Comparison of ENCODE assay signal across 18 cellular contexts in genomic region chr16:519425-519824, GRCh38. TPM values are rescaled to one million over a fixed set of nuclear protein-coding genes. Genes with fewer than 3 reads are reported as not detected.
DNase-seq lines count a peak whose midpoint lies in the region; ATAC-seq, FAIRE-seq and TF ChIP-seq lines count a peak whose summit lies in the region.
"Had no signal": no experiment of that assay in that cellular context is flagged by ENCODE, and none has a peak within 500 bp of the region (broad histone marks: within the 10 kb centered on the region; RNA-seq: fewer than 3 reads in every experiment).

No MANE protein-coding gene starts in this region.

- no peak overlapping the region for H3K14ac ChIP-seq in H1 (ENCODE audit: insufficient read length)
- no peak overlapping the region for H3K14ac ChIP-seq in neuronal stem cell (ENCODE audit: low read length)

- H3K79me1 ChIP-seq in H1 (ENCODE audit: low read depth, low read length): no peaks in the 10 kb centered on the region
- H3K79me1 ChIP-seq in neuronal stem cell (ENCODE audit: low read depth, low read length): peaks cover 11% of the 10 kb centered on the region

- H3K23ac ChIP-seq in H1 (ENCODE audit: insufficient read length): no peak overlapping the region
- H3K23ac ChIP-seq in neuronal stem cell (ENCODE audit: low read depth, low read length, poor library complexity): no peak overlapping the region

- H2BK12ac ChIP-seq in H1 (ENCODE audit: low read depth, low read length) (no peak overlapping the region), neuronal stem cell (ENCODE audit: low read length) (no peak overlapping the region)

- H2BK20ac ChIP-seq in H1 (ENCODE audit: low read length): no peak overlapping the region

- H3K4ac ChIP-seq in H1 (replicated peaks; ENCODE audit: insufficient read length, low read depth, low read length): no peak overlapping the region
- H3K4ac ChIP-seq in neuronal stem cell (ENCODE audit: low read length): no peak overlapping the region

- no peak for FAIRE-seq in HepG2 (lab: Jason Lieb, UNC)
- FAIRE-seq in H1 (lab: Jason Lieb, UNC): no peak
- FAIRE-seq: A549, GM12878 had no signal

- no peak overlapping the region for H4K5ac ChIP-seq in H1 (ENCODE audit: insufficient read length, low read depth, low read length)

- in situ Hi-C loops in HepG2 (cut with HindIII; ENCODE audit: extremely low pct_ligation_motif_present, low pct_unique_long_range_greater_than_20kb): no loop called here

- peak in 1 of 2 experiments; percentile 13; a peak in 1 of 4 replicates for TF ChIP-seq POLR2A in HepG2 (IDR thresholded peaks at IDR 0.05; ENCODE audit: insufficient read depth in 1 of 2, low read depth in 2 of 2, low read length in 2 of 2)
- TF ChIP-seq POLR2A in right lobe of liver (IDR thresholded peaks at IDR 0.05): no peak
- no peak for TF ChIP-seq POLR2A in H1 (IDR thresholded peaks at IDR 0.05; ENCODE audit: control extremely low read depth in 1 of 2, low read depth in 2 of 2, low read length in 2 of 2)

- H3K79me2 ChIP-seq in HepG2 (ENCODE audit: insufficient read depth, low read length) (no peaks in the 10 kb centered on the region), H1 (ENCODE audit: control insufficient read depth in 1 of 2, insufficient read depth in 2 of 2, low read length in 2 of 2) (no peaks in the 10 kb centered on the region)

- DNase-seq in HepG2 (ENCODE audit: low spot score) (no peak), right lobe of liver (no peak), H1 (ENCODE audit: low read depth in 1 of 2, low spot score in 2 of 2) (no peak), neuronal stem cell (ENCODE audit: low spot score) (no peak), epidermal melanocyte (ENCODE audit: insufficient read length, low spot score) (no peak), globus pallidus (ENCODE audit: low spot score) (no peak)
- no peak for DNase-seq in stimulated activated CD4-positive, alpha-beta T cell treated with anti-CD3 and anti-CD28 coated beads, Interleukin-4, amount 100 ng/mL, for 24 hours
- DNase-seq: AML-193; Calu3; CD8-positive, alpha-beta T cell; DND-41; EL; GOT3; H9 had no signal

- H3K4me3 ChIP-seq in HepG2 (replicated peaks in 1 of 3; ENCODE audit: insufficient read depth in 1 of 3, low read depth in 2 of 3, low read length in 3 of 3) (no peak overlapping the region), right lobe of liver (no peak overlapping the region), H1 (ENCODE audit: extremely low read depth in 1 of 4, insufficient read depth in 2 of 4, low read depth in 3 of 4, low read length in 4 of 4) (no peak overlapping the region), neuronal stem cell (ENCODE audit: low read length in 2 of 2) (no peak overlapping the region)
- H3K4me3 ChIP-seq: A549, GM12878 had no signal

- no TSS peak for BruUV-seq in HepG2 (replicated peaks; lab: Mats Ljungman, UMichigan)

- H4K8ac ChIP-seq in H1 (ENCODE audit: extremely low read depth, insufficient read depth, low read length) (peak overlapping the region; percentile 74; the same call in 1 of the 2 replicates), neuronal stem cell (ENCODE audit: low read depth, low read length) (no peak overlapping the region)

- TF ChIP-seq EP300 in HepG2 (IDR thresholded peaks at IDR 0.05; ENCODE audit: low read depth in 2 of 2, low read length in 2 of 2) (no peak), HepG2 (CRISPR knock-in tag; IDR thresholded peaks at IDR 0.05; ENCODE audit: borderline replicate concordance) (no peak), H1 (IDR thresholded peaks at IDR 0.05; ENCODE audit: borderline replicate concordance in 1 of 2, low read depth in 2 of 2, low read length in 2 of 2) (no peak)

- H3K4me1 ChIP-seq in HepG2 (ENCODE audit: insufficient read depth, low read length): peaks cover 10% of the 10 kb centered on the region; the same call in 1 of the 2 replicates
- H3K4me1 ChIP-seq in right lobe of liver: no peaks in the 10 kb centered on the region
- peaks cover 0 to 4% (median under 1%) of the 10 kb centered on the region in 4 experiments; a peak in 3 of 7 replicates for H3K4me1 ChIP-seq in H1 (replicated peaks in 1 of 4; ENCODE audit: control insufficient read depth in 3 of 4, insufficient read depth in 4 of 4, low read length in 3 of 4)
- H3K4me1 ChIP-seq in neuronal stem cell (ENCODE audit: control insufficient read depth in 2 of 2, insufficient read depth in 1 of 2, low read depth in 1 of 2, low read length in 2 of 2): no peaks in the 10 kb centered on the region
- H3K4me1 ChIP-seq: A549 had no signal

- H3K56ac ChIP-seq in H1 (replicated peaks; ENCODE audit: insufficient read length, low read depth, low read length): no peak overlapping the region

- intact Hi-C loops in HepG2 (cut with micrococcal nuclease; ENCODE audit: unreplicated experiment) (no loop called here), right lobe of liver (cut with DNase I) (no loop called here)

- H3K27ac ChIP-seq in HepG2 (ENCODE audit: extremely low read length, insufficient read depth, low read length) (no peak overlapping the region), right lobe of liver (no peak overlapping the region), H1 (ENCODE audit: low read depth, low read length) (no peak overlapping the region), neuronal stem cell (replicated peaks; ENCODE audit: low read length) (no peak overlapping the region)
- H3K27ac ChIP-seq: 22Rv1, A549 had no signal

- H2AK5ac ChIP-seq in H1 (ENCODE audit: low read depth, low read length) (no peak overlapping the region), neuronal stem cell (ENCODE audit: low read depth, low read length) (no peak overlapping the region)

- no peaks in the 10 kb centered on the region for H3K23me2 ChIP-seq in H1 (ENCODE audit: low read depth, low read length)

- no peaks in the 10 kb centered on the region for H4K20me1 ChIP-seq in HepG2 (ENCODE audit: insufficient read depth, low read length)
- H4K20me1 ChIP-seq in H1 (replicated peaks in 1 of 2; ENCODE audit: control insufficient read depth in 1 of 2, insufficient read depth in 2 of 2, low read length in 2 of 2): peaks cover 0 to 8% of the 10 kb centered on the region in 2 experiments

- H2AFZ ChIP-seq in HepG2 (ENCODE audit: low read length) (no peak overlapping the region), H1 (ENCODE audit: low read length) (no peak overlapping the region), neuronal stem cell (ENCODE audit: low read length) (no peak overlapping the region)

- POLR2A ChIA-PET in HepG2 (lab: Yijun Ruan, JAX) (interaction anchor here (0.9 to 2.1 kb wide), 3 partner anchors 8 to 14 kb away, joined by 3 to 8 read pairs (median 6); partner anchors contain the start of gene CAPN15), H1 (lab: Charles Lee; ENCODE audit: partially characterized antibody) (interaction anchor here (1.0 to 1.8 kb wide), 6 partner anchors 8 to 123 kb away, joined by 3 to 6 read pairs (median 4); partner anchors contain the start of genes CAPN15 and RAB11FIP3)

- ATAC-seq in HepG2 (no peak), right lobe of liver (no peak)
- ATAC-seq: CD8-positive, alpha-beta T cell; GM12878 had no signal

- CTCF ChIA-PET in HepG2 (lab: Yijun Ruan, JAX; ENCODE audit: low intra/inter-chr PET ratio, low total read pairs): no interaction called here
- CTCF ChIA-PET in H1 (lab: Charles Lee; ENCODE audit: partially characterized antibody): interaction anchor here (0.6 to 3.7 kb wide), 22 partner anchors 9 to 457 kb away, joined by 3 to 12 read pairs (median 5); no protein-coding TSS in a partner anchor

- H3K9me3 ChIP-seq in HepG2 (ENCODE audit: low read length) (no peaks in the 10 kb centered on the region), right lobe of liver (no peaks in the 10 kb centered on the region), H1 (ENCODE audit: insufficient read depth in 2 of 2, low read depth in 1 of 2, low read length in 1 of 2) (no peaks in the 10 kb centered on the region), neuronal stem cell (replicated peaks in 1 of 2; ENCODE audit: control insufficient read depth in 2 of 2, insufficient read depth in 1 of 2, low read depth in 1 of 2, low read length in 2 of 2) (no peaks in the 10 kb centered on the region)
- H3K9me3 ChIP-seq: A549 had no signal

- H3K36me3 ChIP-seq in HepG2 (replicated peaks in 1 of 2; ENCODE audit: control insufficient read depth in 1 of 2, insufficient read depth in 2 of 2, low read length in 2 of 2) (peaks cover 25 to 55% of the 10 kb centered on the region in 2 experiments; a peak in 4 of 5 replicates), right lobe of liver (peaks cover 3 to 46% (median 6%) of the 10 kb centered on the region in 4 donors), H1 (ENCODE audit: control insufficient read depth in 2 of 4, insufficient read depth in 4 of 4, low read length in 3 of 4) (peaks cover 2 to 10% (median 6%) of the 10 kb centered on the region in 4 experiments; a peak in 5 of 8 replicates), neuronal stem cell (replicated peaks in 1 of 2; ENCODE audit: control insufficient read depth in 2 of 2, insufficient read depth in 2 of 2, low read length in 2 of 2) (peaks cover 48 to 87% of the 10 kb centered on the region in 2 donors)

- H4K91ac ChIP-seq in H1 (replicated peaks; ENCODE audit: insufficient read length, low read length) (no peak overlapping the region), neuronal stem cell (ENCODE audit: low read depth, low read length, poor library complexity) (no peak overlapping the region)

- no peak overlapping the region for H3K18ac ChIP-seq in H1 (ENCODE audit: extremely low read depth, low read length)
- H3K18ac ChIP-seq in neuronal stem cell (ENCODE audit: low read length): no peak overlapping the region

- 95% methylated on average over 18 of the region's 19 CpGs for WGBS in HepG2 (ENCODE audit: low lambda C conversion rate)
- 80% methylated on average over 2 of the region's 19 CpGs for WGBS in right lobe of liver (ENCODE audit: insufficient coverage, low coverage, low lambda C conversion rate, missing lambda C conversion rate)
- 94% methylated on average over 19 of the region's 19 CpGs; no CpG with 5 or more reads in 1 of the 2 experiments for WGBS in H1 (ENCODE audit: extremely low coverage in 1 of 2, insufficient coverage in 1 of 2, insufficient read length in 1 of 2, insufficient replicate concordance in 2 of 2, low coverage in 1 of 2, low lambda C conversion rate in 2 of 2, missing lambda C conversion rate in 1 of 2), 2 experiments
- no CpG with 5 or more reads among the region's 19 CpGs for WGBS in neuronal stem cell (ENCODE audit: extremely low coverage in 2 of 2, insufficient read length in 2 of 2, insufficient replicate concordance in 1 of 2), 2 donors

- H3K27me3 ChIP-seq in HepG2 (ENCODE audit: control insufficient read depth in 1 of 2, insufficient read depth in 2 of 2, low read length in 2 of 2): no peaks in the 10 kb centered on the region
- H3K27me3 ChIP-seq in right lobe of liver: no peaks in the 10 kb centered on the region
- no peaks in the 10 kb centered on the region for H3K27me3 ChIP-seq in H1 (replicated peaks in 1 of 4; ENCODE audit: control insufficient read depth in 3 of 4, extremely low read depth in 1 of 4, insufficient read depth in 3 of 4, low read length in 3 of 4)
- no peaks in the 10 kb centered on the region for H3K27me3 ChIP-seq in neuronal stem cell (ENCODE audit: control insufficient read depth in 3 of 3, insufficient read depth in 3 of 3, low read depth in 1 of 3, low read length in 3 of 3)

- H2BK120ac ChIP-seq in H1 (replicated peaks; ENCODE audit: low read depth, low read length): no peak overlapping the region
- no peak overlapping the region for H2BK120ac ChIP-seq in neuronal stem cell (ENCODE audit: low read depth, low read length)

- TF ChIP-seq RAD21 in HepG2 (CRISPR knock-in tag; IDR thresholded peaks at IDR 0.05) (no peak), H1 (IDR thresholded peaks at IDR 0.05 in 1 of 2, conservative IDR thresholded peaks at IDR 0.05 in 1 of 2; ENCODE audit: low read depth in 2 of 2, low read length in 2 of 2) (no peak)

- no peak overlapping the region for H2BK15ac ChIP-seq in H1 (ENCODE audit: low read length)
- H2BK15ac ChIP-seq in neuronal stem cell (ENCODE audit: low read length): no peak overlapping the region

- no peak overlapping the region for H3K4me2 ChIP-seq in HepG2 (ENCODE audit: low read depth, low read length)
- no peak overlapping the region for H3K4me2 ChIP-seq in H1 (ENCODE audit: insufficient read depth in 1 of 2, low read depth in 2 of 2, low read length in 2 of 2)
- no peak overlapping the region for H3K4me2 ChIP-seq in neuronal stem cell (ENCODE audit: insufficient read depth, low read length, poor library complexity, severe bottlenecking)
- H3K4me2 ChIP-seq: A549 had no signal

- H2BK5ac ChIP-seq in H1 (ENCODE audit: low read depth, low read length): no peak overlapping the region; the same call in 1 of the 2 replicates
- no peak overlapping the region for H2BK5ac ChIP-seq in neuronal stem cell (ENCODE audit: low read length)

- no peak overlapping the region for H3K9ac ChIP-seq in HepG2 (ENCODE audit: insufficient read depth, low read depth, low read length)
- no peak overlapping the region for H3K9ac ChIP-seq in H1 (replicated peaks in 1 of 4; ENCODE audit: extremely low read depth in 1 of 4, low read depth in 3 of 4, low read length in 3 of 4)
- peak overlapping the region; percentile 38 for H3K9ac ChIP-seq in neuronal stem cell (ENCODE audit: low read depth, low read length, poor library complexity)

- TF ChIP-seq CTCF in HepG2 (CRISPR knock-in tag; IDR thresholded peaks at IDR 0.05) (no peak), right lobe of liver (IDR thresholded peaks at IDR 0.05) (no peak), H1 (IDR thresholded peaks at IDR 0.05; ENCODE audit: control extremely low read depth in 1 of 3, insufficient read depth in 1 of 3, low read depth in 1 of 3, low read length in 3 of 3) (no peak)

RNA-seq across cellular contexts. Expression of gene CAPN15, which starts 8.1 kb away (rescaled TPM):
- total RNA-seq in HepG2 (2016; rRNA removed; fragmentation: Illumina TruSeq; extraction: Trizol) (15.0 and 24.5 TPM in 2 replicates), right lobe of liver (10 to 100 TPM; 17.3 to 34.3 (median 23.3) TPM)
- 4.2 and 4.4 TPM in 2 replicates for total RNA-seq in HepG2 (2016; cell fraction: cytosol; rRNA removed; fragmentation: Illumina TruSeq; extraction: Trizol; ENCODE audit: low read depth)
- 12.6 and 24.1 TPM in 2 replicates for total RNA-seq in HepG2 (2016; cell fraction: insoluble cytoplasmic fraction; rRNA removed; fragmentation: Illumina TruSeq; extraction: Trizol)
- total RNA-seq in HepG2 (2016; cell fraction: membrane; rRNA removed; fragmentation: Illumina TruSeq; extraction: Trizol): 16.3 and 16.4 TPM in 2 replicates
- 14.9 and 20.4 TPM in 2 replicates for total RNA-seq in HepG2 (2016; cell fraction: nucleus; rRNA removed; fragmentation: Illumina TruSeq; extraction: Trizol)
- polyA plus RNA-seq in HepG2 (2011; rRNA removed) (14.9 and 22.2 TPM in 2 replicates), H1 (2011; rRNA removed) (38.9 and 68.4 TPM in 2 replicates)
- polyA plus RNA-seq in HepG2 (2011; cell fraction: cytosol; rRNA removed): 11.3 and 22.6 TPM in 2 replicates
- polyA plus RNA-seq in HepG2 (2011; cell fraction: nucleus; rRNA removed): 103 and 145 TPM in 2 replicates
- 17.6 and 19.5 TPM in 2 replicates for polyA plus RNA-seq in HepG2 (2012)
- 5.8 and 6.0 TPM in 2 replicates for polyA plus RNA-seq in HepG2 (2016; cell fraction: cytosol; fragmentation: Illumina TruSeq; extraction: Trizol; ENCODE audit: low read depth)
- 20.7 and 26.7 TPM in 2 replicates for polyA plus RNA-seq in HepG2 (2016; cell fraction: insoluble cytoplasmic fraction; fragmentation: Illumina TruSeq; extraction: Trizol; ENCODE audit: low read depth)
- polyA plus RNA-seq in HepG2 (2016; cell fraction: membrane; fragmentation: Illumina TruSeq; extraction: Trizol; ENCODE audit: low read depth): 16.3 and 19.3 TPM in 2 replicates
- 67.7 and 68.0 TPM in 2 replicates for polyA plus RNA-seq in HepG2 (2016; cell fraction: nucleus; fragmentation: Illumina TruSeq; extraction: Trizol; ENCODE audit: insufficient read depth, low read depth)
- polyA minus RNA-seq in HepG2 (2011; rRNA and poly(A)+ RNA removed; ENCODE audit: low replicate concordance): 22.1 and 60.1 TPM in 2 replicates
- 39.5 and 41.1 TPM in 2 replicates for polyA minus RNA-seq in HepG2 (2011; cell fraction: cytosol; rRNA and poly(A)+ RNA removed)
- polyA minus RNA-seq in HepG2 (2011; cell fraction: nucleus; rRNA and poly(A)+ RNA removed): 16.0 and 18.4 TPM in 2 replicates
- total RNA-seq in H1 (2021; fragmentation: NEBNext Ultra II Directional; extraction: Animal tissue kit (Norgen Biotek cat#: 25700)): 74.6 and 76.9 TPM in 2 replicates
- polyA plus RNA-seq in H1 (2011; cell fraction: cytosol; rRNA removed): 40.1 TPM
- polyA plus RNA-seq in H1 (2011; cell fraction: nucleus; rRNA removed): 97.9 TPM
- polyA plus RNA-seq in H1 (2012, experiment 1 of 2): 28.0 to 47.8 TPM (median 43.1 TPM) in 4 replicates
- 29.7 TPM for polyA plus RNA-seq in H1 (2012, experiment 2 of 2)
- 37.4 TPM for polyA plus RNA-seq in H1 (2013, experiment 1 of 2)
- 36.4 TPM for polyA plus RNA-seq in H1 (2013, experiment 2 of 2)
- polyA minus RNA-seq in H1 (2011; rRNA and poly(A)+ RNA removed): 13.1 and 15.2 TPM in 2 replicates
- polyA minus RNA-seq in H1 (2011; cell fraction: cytosol; rRNA and poly(A)+ RNA removed): 74.6 TPM
- 33.7 TPM for polyA minus RNA-seq in H1 (2011; cell fraction: nucleus; rRNA and poly(A)+ RNA removed)
- polyA plus RNA-seq in neuronal stem cell (2013, experiment 1 of 2): 19.7 TPM
- polyA plus RNA-seq in neuronal stem cell (2013, experiment 2 of 2): 19.6 TPM

RNA-seq across cellular contexts. Expression of gene PRR35, which starts 40.8 kb away (rescaled TPM):
- total RNA-seq in HepG2 (2016; rRNA removed; fragmentation: Illumina TruSeq; extraction: Trizol): 0.07 TPM in 1 of 2 replicates, not detected in the other
- not detected in 2 replicates for total RNA-seq in HepG2 (2016; cell fraction: cytosol; rRNA removed; fragmentation: Illumina TruSeq; extraction: Trizol; ENCODE audit: low read depth)
- not detected in 2 replicates for total RNA-seq in HepG2 (2016; cell fraction: insoluble cytoplasmic fraction; rRNA removed; fragmentation: Illumina TruSeq; extraction: Trizol)
- total RNA-seq in HepG2 (2016; cell fraction: membrane; rRNA removed; fragmentation: Illumina TruSeq; extraction: Trizol): not detected in 2 replicates
- total RNA-seq in HepG2 (2016; cell fraction: nucleus; rRNA removed; fragmentation: Illumina TruSeq; extraction: Trizol): not detected in 2 replicates
- 0.16 and 0.38 TPM in 2 replicates for polyA plus RNA-seq in HepG2 (2011; rRNA removed)
- polyA plus RNA-seq in HepG2 (2011; cell fraction: cytosol; rRNA removed): 0.23 and 0.28 TPM in 2 replicates
- 0.81 and 1.2 TPM in 2 replicates for polyA plus RNA-seq in HepG2 (2011; cell fraction: nucleus; rRNA removed)
- 0.63 and 0.74 TPM in 2 replicates for polyA plus RNA-seq in HepG2 (2012)
- not detected in 2 replicates for polyA plus RNA-seq in HepG2 (2016; cell fraction: cytosol; fragmentation: Illumina TruSeq; extraction: Trizol; ENCODE audit: low read depth)
- not detected in 2 replicates for polyA plus RNA-seq in HepG2 (2016; cell fraction: insoluble cytoplasmic fraction; fragmentation: Illumina TruSeq; extraction: Trizol; ENCODE audit: low read depth)
- not detected in 2 replicates for polyA plus RNA-seq in HepG2 (2016; cell fraction: membrane; fragmentation: Illumina TruSeq; extraction: Trizol; ENCODE audit: low read depth)
- polyA plus RNA-seq in HepG2 (2016; cell fraction: nucleus; fragmentation: Illumina TruSeq; extraction: Trizol; ENCODE audit: insufficient read depth, low read depth): not detected in 2 replicates
- polyA minus RNA-seq in HepG2 (2011; rRNA and poly(A)+ RNA removed; ENCODE audit: low replicate concordance): 0.12 TPM in 1 of 2 replicates, not detected in the other
- 0.35 and 0.40 TPM in 2 replicates for polyA minus RNA-seq in HepG2 (2011; cell fraction: cytosol; rRNA and poly(A)+ RNA removed)
- not detected in 2 replicates for polyA minus RNA-seq in HepG2 (2011; cell fraction: nucleus; rRNA and poly(A)+ RNA removed)
- not detected for total RNA-seq in right lobe of liver
- 0.50 and 0.61 TPM in 2 replicates for total RNA-seq in H1 (2021; fragmentation: NEBNext Ultra II Directional; extraction: Animal tissue kit (Norgen Biotek cat#: 25700))
- 0.38 and 0.52 TPM in 2 replicates for polyA plus RNA-seq in H1 (2011; rRNA removed)
- 0.44 TPM for polyA plus RNA-seq in H1 (2011; cell fraction: cytosol; rRNA removed)
- polyA plus RNA-seq in H1 (2011; cell fraction: nucleus; rRNA removed): 1.3 TPM
- polyA plus RNA-seq in H1 (2012, experiment 1 of 2): 0.21 to 0.55 TPM (median 0.41 TPM) in 4 replicates
- polyA plus RNA-seq in H1 (2012, experiment 2 of 2): 0.25 TPM
- 0.45 TPM for polyA plus RNA-seq in H1 (2013, experiment 1 of 2)
- polyA plus RNA-seq in H1 (2013, experiment 2 of 2): 0.53 TPM
- polyA minus RNA-seq in H1 (2011; rRNA and poly(A)+ RNA removed): 0.10 TPM in 1 of 2 replicates, not detected in the other
- 0.51 TPM for polyA minus RNA-seq in H1 (2011; cell fraction: cytosol; rRNA and poly(A)+ RNA removed)
- polyA minus RNA-seq in H1 (2011; cell fraction: nucleus; rRNA and poly(A)+ RNA removed): 0.30 TPM
- polyA plus RNA-seq in neuronal stem cell (2013, experiment 1 of 2): 0.17 TPM
- 0.21 TPM for polyA plus RNA-seq in neuronal stem cell (2013, experiment 2 of 2)
- total RNA-seq: Calu3; CD8-positive, alpha-beta T cell; GM12878 had no signal
- polyA plus RNA-seq: BJ, GM12878 had no signal

RNA-seq across cellular contexts. Expression of gene NHLRC4, which starts 47.4 kb away (rescaled TPM):
- 0.40 and 0.48 TPM in 2 replicates for total RNA-seq in HepG2 (2016; rRNA removed; fragmentation: Illumina TruSeq; extraction: Trizol)
- not detected in 2 replicates for total RNA-seq in HepG2 (2016; cell fraction: cytosol; rRNA removed; fragmentation: Illumina TruSeq; extraction: Trizol; ENCODE audit: low read depth)
- total RNA-seq in HepG2 (2016; cell fraction: insoluble cytoplasmic fraction; rRNA removed; fragmentation: Illumina TruSeq; extraction: Trizol): 0.33 and 0.45 TPM in 2 replicates
- 0.10 and 0.22 TPM in 2 replicates for total RNA-seq in HepG2 (2016; cell fraction: membrane; rRNA removed; fragmentation: Illumina TruSeq; extraction: Trizol)
- 0.22 TPM in 1 of 2 replicates, not detected in the other for total RNA-seq in HepG2 (2016; cell fraction: nucleus; rRNA removed; fragmentation: Illumina TruSeq; extraction: Trizol)
- 0.59 and 1.1 TPM in 2 replicates for polyA plus RNA-seq in HepG2 (2011; rRNA removed)
- 0.71 and 1.2 TPM in 2 replicates for polyA plus RNA-seq in HepG2 (2011; cell fraction: cytosol; rRNA removed)
- polyA plus RNA-seq in HepG2 (2011; cell fraction: nucleus; rRNA removed): 1.3 and 1.7 TPM in 2 replicates
- 1.4 and 1.5 TPM in 2 replicates for polyA plus RNA-seq in HepG2 (2012)
- polyA plus RNA-seq in HepG2 (2016; cell fraction: cytosol; fragmentation: Illumina TruSeq; extraction: Trizol; ENCODE audit: low read depth): 0.09 TPM in 1 of 2 replicates, not detected in the other
- polyA plus RNA-seq in HepG2 (2016; cell fraction: insoluble cytoplasmic fraction; fragmentation: Illumina TruSeq; extraction: Trizol; ENCODE audit: low read depth): 0.26 TPM in 2 replicates
- polyA plus RNA-seq in HepG2 (2016; cell fraction: membrane; fragmentation: Illumina TruSeq; extraction: Trizol; ENCODE audit: low read depth): not detected in 2 replicates
- not detected in 2 replicates for polyA plus RNA-seq in HepG2 (2016; cell fraction: nucleus; fragmentation: Illumina TruSeq; extraction: Trizol; ENCODE audit: insufficient read depth, low read depth)
- 1.4 TPM in 1 of 2 replicates, not detected in the other for polyA minus RNA-seq in HepG2 (2011; rRNA and poly(A)+ RNA removed; ENCODE audit: low replicate concordance)
- polyA minus RNA-seq in HepG2 (2011; cell fraction: cytosol; rRNA and poly(A)+ RNA removed): 0.40 and 0.88 TPM in 2 replicates
- 0.13 and 0.25 TPM in 2 replicates for polyA minus RNA-seq in HepG2 (2011; cell fraction: nucleus; rRNA and poly(A)+ RNA removed)
- total RNA-seq in right lobe of liver: under 1 TPM in 5 of 6 experiments, not detected in 1; 0.12 to 0.33 (median 0.28) TPM
- total RNA-seq in H1 (2021; fragmentation: NEBNext Ultra II Directional; extraction: Animal tissue kit (Norgen Biotek cat#: 25700)): 0.75 and 0.76 TPM in 2 replicates
- 0.60 and 0.72 TPM in 2 replicates for polyA plus RNA-seq in H1 (2011; rRNA removed)
- polyA plus RNA-seq in H1 (2011; cell fraction: cytosol; rRNA removed): 0.78 TPM
- 1.7 TPM for polyA plus RNA-seq in H1 (2011; cell fraction: nucleus; rRNA removed)
- polyA plus RNA-seq in H1 (2012, experiment 1 of 2): 0.56 to 0.72 TPM (median 0.63 TPM) in 4 replicates
- polyA plus RNA-seq in H1 (2012, experiment 2 of 2): 0.76 TPM
- 0.26 TPM for polyA plus RNA-seq in H1 (2013, experiment 1 of 2)
- 0.33 TPM for polyA plus RNA-seq in H1 (2013, experiment 2 of 2)
- polyA minus RNA-seq in H1 (2011; rRNA and poly(A)+ RNA removed): 0.09 and 0.20 TPM in 2 replicates
- polyA minus RNA-seq in H1 (2011; cell fraction: cytosol; rRNA and poly(A)+ RNA removed): not detected
- polyA minus RNA-seq in H1 (2011; cell fraction: nucleus; rRNA and poly(A)+ RNA removed): 1.5 TPM
- polyA plus RNA-seq in neuronal stem cell (2013, experiment 1 of 2): 0.04 TPM
- 0.04 TPM for polyA plus RNA-seq in neuronal stem cell (2013, experiment 2 of 2)
- total RNA-seq: Calu3 had no signal

RNA-seq across cellular contexts. Expression of gene PIGQ, which starts 50.3 kb away (rescaled TPM):
- 8.4 and 19.7 TPM in 2 replicates for total RNA-seq in HepG2 (2016; rRNA removed; fragmentation: Illumina TruSeq; extraction: Trizol)
- total RNA-seq in HepG2 (2016; cell fraction: cytosol; rRNA removed; fragmentation: Illumina TruSeq; extraction: Trizol; ENCODE audit: low read depth): 7.5 and 10.0 TPM in 2 replicates
- 7.4 and 18.9 TPM in 2 replicates for total RNA-seq in HepG2 (2016; cell fraction: insoluble cytoplasmic fraction; rRNA removed; fragmentation: Illumina TruSeq; extraction: Trizol)
- 13.0 and 18.2 TPM in 2 replicates for total RNA-seq in HepG2 (2016; cell fraction: membrane; rRNA removed; fragmentation: Illumina TruSeq; extraction: Trizol)
- total RNA-seq in HepG2 (2016; cell fraction: nucleus; rRNA removed; fragmentation: Illumina TruSeq; extraction: Trizol): 16.8 and 19.0 TPM in 2 replicates
- 7.7 and 13.6 TPM in 2 replicates for polyA plus RNA-seq in HepG2 (2011; rRNA removed)
- polyA plus RNA-seq in HepG2 (2011; cell fraction: cytosol; rRNA removed): 7.2 and 11.6 TPM in 2 replicates
- 70.8 and 80.2 TPM in 2 replicates for polyA plus RNA-seq in HepG2 (2011; cell fraction: nucleus; rRNA removed)
- polyA plus RNA-seq in HepG2 (2012): 6.7 and 8.5 TPM in 2 replicates
- 6.3 and 7.2 TPM in 2 replicates for polyA plus RNA-seq in HepG2 (2016; cell fraction: cytosol; fragmentation: Illumina TruSeq; extraction: Trizol; ENCODE audit: low read depth)
- polyA plus RNA-seq in HepG2 (2016; cell fraction: insoluble cytoplasmic fraction; fragmentation: Illumina TruSeq; extraction: Trizol; ENCODE audit: low read depth): 6.9 and 8.3 TPM in 2 replicates
- 10.4 and 10.8 TPM in 2 replicates for polyA plus RNA-seq in HepG2 (2016; cell fraction: membrane; fragmentation: Illumina TruSeq; extraction: Trizol; ENCODE audit: low read depth)
- 31.7 and 36.7 TPM in 2 replicates for polyA plus RNA-seq in HepG2 (2016; cell fraction: nucleus; fragmentation: Illumina TruSeq; extraction: Trizol; ENCODE audit: insufficient read depth, low read depth)
- 38.0 and 89.1 TPM in 2 replicates for polyA minus RNA-seq in HepG2 (2011; rRNA and poly(A)+ RNA removed; ENCODE audit: low replicate concordance)
- polyA minus RNA-seq in HepG2 (2011; cell fraction: cytosol; rRNA and poly(A)+ RNA removed): 8.1 and 11.1 TPM in 2 replicates
- 13.6 and 14.0 TPM in 2 replicates for polyA minus RNA-seq in HepG2 (2011; cell fraction: nucleus; rRNA and poly(A)+ RNA removed)
- total RNA-seq in right lobe of liver: 10 to 100 TPM; 19.5 to 32.0 (median 27.8) TPM
- total RNA-seq in H1 (2021; fragmentation: NEBNext Ultra II Directional; extraction: Animal tissue kit (Norgen Biotek cat#: 25700)): 34.2 and 36.0 TPM in 2 replicates
- 49.2 and 80.4 TPM in 2 replicates for polyA plus RNA-seq in H1 (2011; rRNA removed)
- 56.8 TPM for polyA plus RNA-seq in H1 (2011; cell fraction: cytosol; rRNA removed)
- polyA plus RNA-seq in H1 (2011; cell fraction: nucleus; rRNA removed): 283 TPM
- polyA plus RNA-seq in H1 (2012, experiment 1 of 2): 20.8 to 38.5 TPM (median 33.9 TPM) in 4 replicates
- polyA plus RNA-seq in H1 (2012, experiment 2 of 2): 26.0 TPM
- 24.1 TPM for polyA plus RNA-seq in H1 (2013, experiment 1 of 2)
- 22.7 TPM for polyA plus RNA-seq in H1 (2013, experiment 2 of 2)
- 30.5 and 36.4 TPM in 2 replicates for polyA minus RNA-seq in H1 (2011; rRNA and poly(A)+ RNA removed)
- 24.4 TPM for polyA minus RNA-seq in H1 (2011; cell fraction: cytosol; rRNA and poly(A)+ RNA removed)
- polyA minus RNA-seq in H1 (2011; cell fraction: nucleus; rRNA and poly(A)+ RNA removed): 73.6 TPM
- 23.9 TPM for polyA plus RNA-seq in neuronal stem cell (2013, experiment 1 of 2)
- 22.8 TPM for polyA plus RNA-seq in neuronal stem cell (2013, experiment 2 of 2)

Comparison
In these comparisons a context has a peak if more than half of its experiments do, and no peak if none do; other contexts are left out.
1. Of the 41 proteins assayed by ChIP-seq in both HepG2 and H1: peak only in HepG2: POLR2AphosphoS5; only in H1: none; in both: none; in neither: 39; mixed calls (peak in some experiments, not most) for 1.